Comparison of ENCODE assay signal across 18 cellular contexts in the genomic region with DNA sequence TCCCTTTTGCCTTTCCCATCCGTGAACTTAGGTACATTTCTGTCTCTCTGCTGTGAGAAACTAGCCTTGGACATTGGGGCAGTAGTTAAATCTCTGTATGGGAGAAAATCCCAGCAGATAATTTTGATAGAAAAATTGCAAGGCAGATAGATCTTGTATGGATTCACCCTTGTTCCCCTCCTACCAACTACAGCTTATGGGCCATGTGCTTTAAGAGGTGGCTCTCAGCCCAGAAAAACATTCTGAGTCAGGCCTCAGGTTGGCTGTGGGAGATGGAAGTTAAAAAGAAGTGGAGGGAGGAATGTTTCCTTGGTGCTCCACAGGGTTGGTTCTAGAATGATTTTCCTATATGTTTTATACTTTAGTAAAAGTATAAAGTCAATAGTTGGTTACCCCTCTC. TPM values are rescaled to one million over a fixed set of nuclear protein-coding genes. Genes with fewer than 3 reads are reported as not detected.
DNase-seq lines count a peak whose midpoint lies in the region; ATAC-seq and TF ChIP-seq lines count a peak whose summit lies in the region.
"Had no signal": no experiment of that assay in that cellular context is flagged by ENCODE, and none has a peak within 500 bp of the region (broad histone marks: within the 10 kb centered on the region; RNA-seq: fewer than 3 reads in every experiment).

No MANE protein-coding gene starts in this region.

- no peak for TF ChIP-seq POLR2A in thyroid gland (IDR thresholded peaks at IDR 0.05)

- no peak overlapping the region for H3K4me2 ChIP-seq in mammary epithelial cell (ENCODE audit: insufficient read depth, low read depth, low read length)
- H3K4me2 ChIP-seq: BLaER1 had no signal

- TF ChIP-seq CTCF in AG04449 (IDR thresholded peaks at IDR 0.05; ENCODE audit: insufficient read depth, low read length, missing control alignments) = no peak
- TF ChIP-seq CTCF in HFFc6 (IDR thresholded peaks at IDR 0.05) = no peak
- TF ChIP-seq CTCF in mammary epithelial cell (conservative IDR thresholded peaks at IDR 0.05 in 1 of 2, IDR thresholded peaks at IDR 0.05 in 1 of 2; ENCODE audit: extremely low read depth in 1 of 2, insufficient read depth in 1 of 2, low read depth in 1 of 2, low read length in 2 of 2) = no peak
- no peak for TF ChIP-seq CTCF in thyroid gland (IDR thresholded peaks at IDR 0.05)

- peaks cover 4% of the 10 kb centered on the region for H3K9me3 ChIP-seq in mammary epithelial cell (replicated peaks; ENCODE audit: insufficient read depth, low read length)
- H3K9me3 ChIP-seq in thyroid gland = no peaks in the 10 kb centered on the region
- H3K9me3 ChIP-seq: ovary had no signal

- H3K27ac ChIP-seq in mammary epithelial cell (ENCODE audit: insufficient read depth, low read depth, low read length) = no peak overlapping the region
- no peak overlapping the region for H3K27ac ChIP-seq in thyroid gland
- H3K27ac ChIP-seq: BLaER1, ovary had no signal

- H3K27me3 Mint-ChIP-seq in HFFc6 (ENCODE audit: insufficient read depth) = no peaks in the 10 kb centered on the region; the same call in 1 of the 2 replicates
- no peaks in the 10 kb centered on the region for H3K27me3 Mint-ChIP-seq in T-helper 2 cell treated with Interferon-gamma antibody and Interleukin-4, amounts not matched to agents 5 μg/mL and 100 μg/mL, for 36 hours (ENCODE audit: low read depth)
- H3K27me3 Mint-ChIP-seq: activated naive CD4-positive, alpha-beta T cell treated with anti-CD3 and anti-CD28 coated beads, Interleukin-2, amount 50 U/mL, for 24 hours had no signal

- H3K4me1 ChIP-seq in mammary epithelial cell (ENCODE audit: insufficient read depth, low read length) = peaks cover 18% of the 10 kb centered on the region
- peaks cover 21 to 22% of the 10 kb centered on the region in 2 donors for H3K4me1 ChIP-seq in thyroid gland

- DNase-seq in AG04449 (ENCODE audit: low read depth, low spot score) (peak; percentile 52), HFFc6 (peak; percentile 75), mammary epithelial cell (peak; percentile 53), kidney tubule cell (ENCODE audit: low spot score) (peak; percentile 45), SK-N-DZ (ENCODE audit: low spot score) (no peak), thyroid gland (no peak)
- DNase-seq in T-helper 2 cell treated with Interferon-gamma antibody and Interleukin-4, amounts not matched to agents 5 μg/mL and 100 μg/mL, for 36 hours (ENCODE audit: low spot score) = no peak
- DNase-seq: effector CD8-positive, alpha-beta T cell; GDM1; NCI-H1105; NCI-H524; ovary; Right ventricle myocardium superior; stimulated activated CD4-positive, alpha-beta T cell treated with anti-CD3 and anti-CD28 coated beads, Interleukin-2, amount 100 ng/mL, for 24 hours had no signal

- H3K36me3 ChIP-seq in mammary epithelial cell (ENCODE audit: insufficient read depth, low read length) = peaks cover 6% of the 10 kb centered on the region
- peaks cover 11 to 19% of the 10 kb centered on the region in 2 donors for H3K36me3 ChIP-seq in thyroid gland
- H3K36me3 ChIP-seq: ovary had no signal

- dilution Hi-C loops in mammary epithelial cell (cut with HindIII; ENCODE audit: low sequenced_read_pairs) = loop anchor here (5.0 kb wide), 1 partner anchor 54 kb away; no protein-coding TSS in a partner anchor

- intact Hi-C loops in mammary epithelial cell (cut with micrococcal nuclease) = loop anchor here (5.0 kb wide), 1 partner anchor 129 kb away; no protein-coding TSS in a partner anchor
- intact Hi-C loops in thyroid gland (cut with DNase I) = no loop called here

- peaks cover 34% of the 10 kb centered on the region for H3K79me2 ChIP-seq in mammary epithelial cell (ENCODE audit: insufficient read depth, low read length)

- POLR2A ChIA-PET in AG04449 (lab: Yijun Ruan, JAX) = interaction anchor here (1.0 to 9.0 kb wide), 2 partner anchors 13 to 114 kb away, joined by 3 to 121 read pairs; partner anchors contain the start of genes EGR1 and FAM53C

- peaks cover 34% of the 10 kb centered on the region for H3K36me3 Mint-ChIP-seq in HFFc6 (ENCODE audit: low read depth)
- H3K36me3 Mint-ChIP-seq in T-helper 2 cell treated with Interferon-gamma antibody and Interleukin-4, amounts not matched to agents 5 μg/mL and 100 μg/mL, for 36 hours (ENCODE audit: low read depth) = peaks cover 33% of the 10 kb centered on the region

- in situ Hi-C loops in mammary epithelial cell (cut with MboI; ENCODE audit: low sequenced_read_pairs in 2 of 2) = no loop called here

- no peak overlapping the region; the same call in 1 of the 2 replicates for H3K4me3 Mint-ChIP-seq in HFFc6
- H3K4me3 Mint-ChIP-seq in T-helper 2 cell treated with Interferon-gamma antibody and Interleukin-4, amounts not matched to agents 5 μg/mL and 100 μg/mL, for 36 hours = no peak overlapping the region

- 90% methylated on average over 1 of the region's 1 CpG for WGBS in mammary epithelial cell (ENCODE audit: low coverage, missing lambda C conversion rate)
- 89 to 100% methylated on average over 1 of the region's 1 CpG for WGBS in thyroid gland, 2 donors

- H3K27ac Mint-ChIP-seq in HFFc6 = peak overlapping the region; percentile 66
- H3K27ac Mint-ChIP-seq in T-helper 2 cell treated with Interferon-gamma antibody and Interleukin-4, amounts not matched to agents 5 μg/mL and 100 μg/mL, for 36 hours = no peak overlapping the region

- H2AFZ ChIP-seq in mammary epithelial cell (ENCODE audit: low read depth, low read length) = no peak overlapping the region

- H4K20me1 ChIP-seq in mammary epithelial cell (ENCODE audit: insufficient read depth, low read length) = no peaks in the 10 kb centered on the region

- H3K9ac ChIP-seq in mammary epithelial cell (ENCODE audit: insufficient read depth, low read length) = no peak overlapping the region
- H3K9ac ChIP-seq: BLaER1 had no signal

- CTCF ChIA-PET in AG04449 (lab: Yijun Ruan, JAX) (interaction anchor here (0.8 to 7.9 kb wide), 20 partner anchors 10 to 155 kb away, joined by 3 to 267 read pairs (median 4); partner anchors contain the start of genes CDC25C and FAM53C), mammary epithelial cell (lab: Charles Lee; ENCODE audit: low non-redundant PET) (interaction anchor here (0.7 kb wide), 1 partner anchor 1619 kb away, joined by 3 read pairs; no protein-coding TSS in a partner anchor)

- no peak overlapping the region for H3K4me3 ChIP-seq in AG04449 (ENCODE audit: low read depth, low read length)
- no peak overlapping the region for H3K4me3 ChIP-seq in mammary epithelial cell (replicated peaks in 1 of 3; ENCODE audit: insufficient read depth in 1 of 3, low read depth in 2 of 3, low read length in 3 of 3)
- H3K4me3 ChIP-seq in thyroid gland (replicated peaks in 1 of 3) = no peak overlapping the region
- H3K4me3 ChIP-seq: ovary had no signal

- no peak for ATAC-seq in HG02884 (IDR thresholded peaks at IDR 0.05; ENCODE audit: unreplicated experiment)
- ATAC-seq: HCT116 had no signal

- H3K4me1 Mint-ChIP-seq in HFFc6 (ENCODE audit: low read depth) = peaks cover 61% of the 10 kb centered on the region
- peaks cover 25% of the 10 kb centered on the region for H3K4me1 Mint-ChIP-seq in T-helper 2 cell treated with Interferon-gamma antibody and Interleukin-4, amounts not matched to agents 5 μg/mL and 100 μg/mL, for 36 hours (ENCODE audit: low read depth)

- BruUV-seq in mammary epithelial cell (replicated peaks; lab: Mats Ljungman, UMichigan) = no TSS peak

- H3K27me3 ChIP-seq in mammary epithelial cell (ENCODE audit: insufficient read depth, low read length) = no peaks in the 10 kb centered on the region
- H3K27me3 ChIP-seq in thyroid gland = no peaks in the 10 kb centered on the region
- H3K27me3 ChIP-seq: BLaER1, ovary had no signal

- peaks cover 9% of the 10 kb centered on the region for H3K9me3 Mint-ChIP-seq in HFFc6
- peaks cover 7% of the 10 kb centered on the region for H3K9me3 Mint-ChIP-seq in T-helper 2 cell treated with Interferon-gamma antibody and Interleukin-4, amounts not matched to agents 5 μg/mL and 100 μg/mL, for 36 hours

RNA-seq across cellular contexts. Expression of gene KDM3B, which starts 1.4 kb away (rescaled TPM):
- total RNA-seq in HFFc6 (2021; fragmentation: NEBNext Ultra II Directional; extraction: Animal tissue kit (Norgen Biotek cat#: 25700)) = 10 to 100 TPM; 29.0 to 37.8 (median 33.3) TPM
- total RNA-seq in mammary epithelial cell (10 to 100 TPM; 35.6 to 42.7 TPM), thyroid gland (10 to 100 TPM; 64.8 to 89.4 (median 75.6) TPM)
- polyA plus RNA-seq in mammary epithelial cell = 18.6 TPM
- 68.3 TPM for polyA minus RNA-seq in mammary epithelial cell
- 64.0 and 69.3 TPM in 2 replicates for polyA plus RNA-seq in SK-N-DZ (2014; cell fraction: cytosol; rRNA removed)
- polyA plus RNA-seq in SK-N-DZ (2014; cell fraction: nucleus; rRNA removed) = 64.0 and 65.0 TPM in 2 replicates

RNA-seq across cellular contexts. Expression of gene FAM53C, which starts 13.0 kb away (rescaled TPM):
- total RNA-seq in HFFc6 (2021; fragmentation: NEBNext Ultra II Directional; extraction: Animal tissue kit (Norgen Biotek cat#: 25700)) = 10 to 100 TPM; 28.7 to 34.4 (median 29.7) TPM
- total RNA-seq in mammary epithelial cell = 10 to 100 TPM; 29.6 to 40.2 TPM
- polyA plus RNA-seq in mammary epithelial cell = 22.4 TPM
- 26.7 TPM for polyA minus RNA-seq in mammary epithelial cell
- 42.0 and 49.4 TPM in 2 replicates for polyA plus RNA-seq in SK-N-DZ (2014; cell fraction: cytosol; rRNA removed)
- polyA plus RNA-seq in SK-N-DZ (2014; cell fraction: nucleus; rRNA removed) = 53.8 and 57.7 TPM in 2 replicates
- total RNA-seq in thyroid gland = 10 to 100 TPM; 17.8 to 32.4 (median 20.7) TPM

RNA-seq across cellular contexts. Expression of gene CDC25C, which starts 19.5 kb away (rescaled TPM):
- 10 to 100 TPM in 1 of 6 experiments, 1 to 10 TPM in 5; 4.1 to 10.5 (median 8.7) TPM for total RNA-seq in HFFc6 (2021; fragmentation: NEBNext Ultra II Directional; extraction: Animal tissue kit (Norgen Biotek cat#: 25700))
- total RNA-seq in mammary epithelial cell (1 to 10 TPM in 1 of 2 donors, under 1 TPM in 1; 0.67 to 5.8 TPM), thyroid gland (under 1 TPM in 1 of 4 donors, not detected in 3; 0.27 TPM)
- polyA plus RNA-seq in mammary epithelial cell = 7.6 TPM
- 14.1 TPM for polyA minus RNA-seq in mammary epithelial cell
- polyA plus RNA-seq in SK-N-DZ (2014; cell fraction: cytosol; rRNA removed) = 48.9 and 51.5 TPM in 2 replicates
- 31.7 and 34.1 TPM in 2 replicates for polyA plus RNA-seq in SK-N-DZ (2014; cell fraction: nucleus; rRNA removed)

Comparison
In these comparisons a context has a peak if more than half of its experiments do, and no peak if none do; other contexts are left out.
1. DNase-seq: peak in AG04449 (single experiment), HFFc6 (single experiment), mammary epithelial cell (single experiment) and kidney tubule cell (single experiment); none in SK-N-DZ (single experiment), T-helper 2 cell treated with Interferon-gamma antibody and Interleukin-4, amounts not matched to agents 5 μg/mL and 100 μg/mL, for 36 hours (single experiment) and thyroid gland (0 of 2).